ENCODE assay signal across 1 cellular context in genomic region chr9:112505607-112506006, GRCh38.
TF ChIP-seq lines count a peak whose summit lies in the region.

No MANE protein-coding gene starts in this region.

TF ChIP-seq in HepG2, 621 proteins besides CTCF, POLR2A, EP300 and RAD21 (continued from another document and continues in another):
- TF ChIP-seq, protein P1, sequence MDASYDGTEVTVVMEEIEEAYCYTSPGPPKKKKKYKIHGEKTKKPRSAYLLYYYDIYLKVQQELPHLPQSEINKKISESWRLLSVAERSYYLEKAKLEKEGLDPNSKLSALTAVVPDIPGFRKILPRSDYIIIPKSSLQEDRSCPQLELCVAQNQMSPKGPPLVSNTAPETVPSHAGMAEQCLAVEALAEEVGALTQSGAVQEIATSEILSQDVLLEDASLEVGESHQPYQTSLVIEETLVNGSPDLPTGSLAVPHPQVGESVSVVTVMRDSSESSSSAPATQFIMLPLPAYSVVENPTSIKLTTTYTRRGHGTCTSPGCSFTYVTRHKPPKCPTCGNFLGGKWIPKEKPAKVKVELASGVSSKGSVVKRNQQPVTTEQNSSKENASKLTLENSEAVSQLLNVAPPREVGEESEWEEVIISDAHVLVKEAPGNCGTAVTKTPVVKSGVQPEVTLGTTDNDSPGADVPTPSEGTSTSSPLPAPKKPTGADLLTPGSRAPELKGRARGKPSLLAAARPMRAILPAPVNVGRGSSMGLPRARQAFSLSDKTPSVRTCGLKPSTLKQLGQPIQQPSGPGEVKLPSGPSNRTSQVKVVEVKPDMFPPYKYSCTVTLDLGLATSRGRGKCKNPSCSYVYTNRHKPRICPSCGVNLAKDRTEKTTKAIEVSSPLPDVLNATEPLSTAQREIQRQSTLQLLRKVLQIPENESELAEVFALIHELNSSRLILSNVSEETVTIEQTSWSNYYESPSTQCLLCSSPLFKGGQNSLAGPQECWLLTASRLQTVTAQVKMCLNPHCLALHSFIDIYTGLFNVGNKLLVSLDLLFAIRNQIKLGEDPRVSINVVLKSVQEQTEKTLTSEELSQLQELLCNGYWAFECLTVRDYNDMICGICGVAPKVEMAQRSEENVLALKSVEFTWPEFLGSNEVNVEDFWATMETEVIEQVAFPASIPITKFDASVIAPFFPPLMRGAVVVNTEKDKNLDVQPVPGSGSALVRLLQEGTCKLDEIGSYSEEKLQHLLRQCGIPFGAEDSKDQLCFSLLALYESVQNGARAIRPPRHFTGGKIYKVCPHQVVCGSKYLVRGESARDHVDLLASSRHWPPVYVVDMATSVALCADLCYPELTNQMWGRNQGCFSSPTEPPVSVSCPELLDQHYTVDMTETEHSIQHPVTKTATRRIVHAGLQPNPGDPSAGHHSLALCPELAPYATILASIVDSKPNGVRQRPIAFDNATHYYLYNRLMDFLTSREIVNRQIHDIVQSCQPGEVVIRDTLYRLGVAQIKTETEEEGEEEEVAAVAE (CRISPR knock-in tag; IDR thresholded peaks at IDR 0.05; ENCODE audit: borderline replicate concordance) = no peak
- TF ChIP-seq, protein P2, sequence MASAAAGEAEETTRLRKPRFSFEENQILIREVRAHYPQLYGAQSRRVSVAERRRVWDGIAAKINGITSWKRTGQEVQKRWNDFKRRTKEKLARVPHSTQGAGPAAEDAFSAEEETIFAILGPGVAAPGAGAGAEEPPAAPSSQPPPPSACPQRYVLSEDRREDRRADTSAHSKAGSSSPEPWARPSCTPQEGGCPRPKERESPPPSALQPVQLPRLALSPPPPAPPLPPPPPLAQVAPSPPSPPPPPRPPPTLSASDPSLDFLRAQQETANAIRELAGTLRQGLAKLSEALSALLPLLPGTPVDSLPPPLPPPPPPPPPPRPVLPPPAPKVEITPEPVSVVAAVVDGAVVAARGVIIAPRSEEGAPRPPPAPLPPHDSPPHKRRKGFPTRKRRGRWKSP (CRISPR knock-in tag; IDR thresholded peaks at IDR 0.05) = no peak
- TF ChIP-seq, protein P3, sequence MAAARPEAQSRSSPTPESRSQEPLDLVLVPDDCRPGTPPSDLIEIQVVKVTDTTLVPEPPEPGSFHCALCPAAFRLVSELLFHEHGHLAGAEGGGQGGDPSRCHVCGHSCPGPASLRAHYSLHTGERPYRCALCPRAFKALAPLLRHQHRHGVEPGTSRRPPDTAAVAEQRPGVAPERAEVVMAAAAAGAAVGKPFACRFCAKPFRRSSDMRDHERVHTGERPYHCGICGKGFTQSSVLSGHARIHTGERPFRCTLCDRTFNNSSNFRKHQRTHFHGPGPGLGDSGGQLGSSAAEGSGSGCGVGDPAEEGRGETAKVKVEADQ (CRISPR knock-in tag; IDR thresholded peaks at IDR 0.05; ENCODE audit: borderline replicate concordance) = no peak
- TF ChIP-seq SAP130 (CRISPR knock-in tag; IDR thresholded peaks at IDR 0.05; ENCODE audit: low read depth) (peak; percentile 18; the same call in 1 of the 2 replicates), CENPX (CRISPR knock-in tag; IDR thresholded peaks at IDR 0.05) (no peak), KDM5B (CRISPR knock-in tag; IDR thresholded peaks at IDR 0.05; ENCODE audit: borderline replicate concordance) (no peak), SNAPC2 (CRISPR knock-in tag; IDR thresholded peaks at IDR 0.05) (no peak), TCF7 (IDR thresholded peaks at IDR 0.05; ENCODE audit: low read depth) (peak; percentile 76), SMAD1 (CRISPR knock-in tag; IDR thresholded peaks at IDR 0.05; ENCODE audit: borderline replicate concordance, low read depth) (no peak), TFDP1 (CRISPR knock-in tag; IDR thresholded peaks at IDR 0.05; ENCODE audit: borderline replicate concordance) (no peak), POLR2AphosphoS2 (IDR thresholded peaks at IDR 0.05; ENCODE audit: low read depth, low read length) (no peak), ETV5 (CRISPR knock-in tag; IDR thresholded peaks at IDR 0.05; ENCODE audit: borderline replicate concordance) (peak; percentile 56; the same call in 1 of the 2 replicates), CSRNP1 (CRISPR knock-in tag; IDR thresholded peaks at IDR 0.05) (no peak), RBAK (CRISPR knock-in tag; IDR thresholded peaks at IDR 0.05) (no peak), ERF (CRISPR knock-in tag; IDR thresholded peaks at IDR 0.05) (0 out of 2 replicates have a peak, but pooled peaks have one; percentile 21), TCF7L2 (IDR thresholded peaks at IDR 0.05; ENCODE audit: low read depth, low read length) (no peak), CREB1 (IDR thresholded peaks at IDR 0.05) (no peak), CREB1 (CRISPR knock-in tag; IDR thresholded peaks at IDR 0.05) (peak; percentile 40; the same call in 1 of the 2 replicates), MTA3 (CRISPR knock-in tag; IDR thresholded peaks at IDR 0.05) (no peak), PPARG (CRISPR knock-in tag; conservative IDR thresholded peaks at IDR 0.05) (peak; percentile 56; the same call in 1 of the 2 replicates), ZNF605 (CRISPR knock-in tag; IDR thresholded peaks at IDR 0.05) (no peak), ZFY (CRISPR knock-in tag; IDR thresholded peaks at IDR 0.05) (no peak), MXD4 (CRISPR knock-in tag; IDR thresholded peaks at IDR 0.05) (no peak), HMG20A (CRISPR knock-in tag; IDR thresholded peaks at IDR 0.05; ENCODE audit: borderline replicate concordance) (peak; percentile 73; the same call in 1 of the 2 replicates), ATF1 (CRISPR knock-in tag; IDR thresholded peaks at IDR 0.05) (no peak), SP1 (IDR thresholded peaks at IDR 0.05) (no peak), SP1 (CRISPR knock-in tag; IDR thresholded peaks at IDR 0.05) (no peak), PAWR (CRISPR knock-in tag; IDR thresholded peaks at IDR 0.05; ENCODE audit: borderline replicate concordance) (no peak), ZNF30 (CRISPR knock-in tag; IDR thresholded peaks at IDR 0.05) (no peak), ZNF781 (CRISPR knock-in tag; IDR thresholded peaks at IDR 0.05; ENCODE audit: borderline replicate concordance, not compliant biosample characterization) (no peak), NKX3-1 (CRISPR knock-in tag; IDR thresholded peaks at IDR 0.05) (0 out of 2 replicates have a peak, but pooled peaks have one; percentile 42), ZSCAN22 (CRISPR knock-in tag; IDR thresholded peaks at IDR 0.05) (no peak), MIXL1 (CRISPR knock-in tag; IDR thresholded peaks at IDR 0.05) (peak; percentile 61; the same call in 1 of the 2 replicates), SRF (IDR thresholded peaks at IDR 0.05; ENCODE audit: low read depth, low read length) (no peak), RCOR2 (CRISPR knock-in tag; IDR thresholded peaks at IDR 0.05) (peak; percentile 48), ZFP1 (CRISPR knock-in tag; IDR thresholded peaks at IDR 0.05) (no peak), ZNF652 (CRISPR knock-in tag; IDR thresholded peaks at IDR 0.05; ENCODE audit: borderline replicate concordance, low read depth) (0 out of 2 replicates have a peak, but pooled peaks have one; percentile 28), FOSL2 (CRISPR knock-in tag; IDR thresholded peaks at IDR 0.05) (peak; percentile 23; the same call in 1 of the 2 replicates), RARA (CRISPR knock-in tag; IDR thresholded peaks at IDR 0.05) (peak; percentile 74), FOXA1 (IDR thresholded peaks at IDR 0.05) (peak; percentile 50; the same call in 1 of the 2 replicates), FOXA1 (CRISPR knock-in tag; IDR thresholded peaks at IDR 0.05) (peak; percentile 75), ZMYM2 (CRISPR knock-in tag; IDR thresholded peaks at IDR 0.05) (no peak), BRCA1 (CRISPR knock-in tag; IDR thresholded peaks at IDR 0.05) (no peak), MED1 (CRISPR knock-in tag; IDR thresholded peaks at IDR 0.05) (peak; percentile 26; the same call in 1 of the 2 replicates), FOXK2 (IDR thresholded peaks at IDR 0.05) (peak; percentile 58; the same call in 1 of the 2 replicates)
- TF ChIP-seq, protein P4, sequence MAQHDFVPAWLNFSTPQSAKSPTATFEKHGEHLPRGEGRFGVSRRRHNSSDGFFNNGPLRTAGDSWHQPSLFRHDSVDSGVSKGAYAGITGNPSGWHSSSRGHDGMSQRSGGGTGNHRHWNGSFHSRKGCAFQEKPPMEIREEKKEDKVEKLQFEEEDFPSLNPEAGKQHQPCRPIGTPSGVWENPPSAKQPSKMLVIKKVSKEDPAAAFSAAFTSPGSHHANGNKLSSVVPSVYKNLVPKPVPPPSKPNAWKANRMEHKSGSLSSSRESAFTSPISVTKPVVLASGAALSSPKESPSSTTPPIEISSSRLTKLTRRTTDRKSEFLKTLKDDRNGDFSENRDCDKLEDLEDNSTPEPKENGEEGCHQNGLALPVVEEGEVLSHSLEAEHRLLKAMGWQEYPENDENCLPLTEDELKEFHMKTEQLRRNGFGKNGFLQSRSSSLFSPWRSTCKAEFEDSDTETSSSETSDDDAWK (CRISPR knock-in tag; IDR thresholded peaks at IDR 0.05) = no peak
- TF ChIP-seq, protein P5, sequence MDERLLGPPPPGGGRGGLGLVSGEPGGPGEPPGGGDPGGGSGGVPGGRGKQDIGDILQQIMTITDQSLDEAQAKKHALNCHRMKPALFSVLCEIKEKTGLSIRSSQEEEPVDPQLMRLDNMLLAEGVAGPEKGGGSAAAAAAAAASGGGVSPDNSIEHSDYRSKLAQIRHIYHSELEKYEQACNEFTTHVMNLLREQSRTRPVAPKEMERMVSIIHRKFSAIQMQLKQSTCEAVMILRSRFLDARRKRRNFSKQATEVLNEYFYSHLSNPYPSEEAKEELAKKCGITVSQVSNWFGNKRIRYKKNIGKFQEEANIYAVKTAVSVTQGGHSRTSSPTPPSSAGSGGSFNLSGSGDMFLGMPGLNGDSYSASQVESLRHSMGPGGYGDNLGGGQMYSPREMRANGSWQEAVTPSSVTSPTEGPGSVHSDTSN (CRISPR knock-in tag; IDR thresholded peaks at IDR 0.05) = no peak
- TF ChIP-seq, protein P6, sequence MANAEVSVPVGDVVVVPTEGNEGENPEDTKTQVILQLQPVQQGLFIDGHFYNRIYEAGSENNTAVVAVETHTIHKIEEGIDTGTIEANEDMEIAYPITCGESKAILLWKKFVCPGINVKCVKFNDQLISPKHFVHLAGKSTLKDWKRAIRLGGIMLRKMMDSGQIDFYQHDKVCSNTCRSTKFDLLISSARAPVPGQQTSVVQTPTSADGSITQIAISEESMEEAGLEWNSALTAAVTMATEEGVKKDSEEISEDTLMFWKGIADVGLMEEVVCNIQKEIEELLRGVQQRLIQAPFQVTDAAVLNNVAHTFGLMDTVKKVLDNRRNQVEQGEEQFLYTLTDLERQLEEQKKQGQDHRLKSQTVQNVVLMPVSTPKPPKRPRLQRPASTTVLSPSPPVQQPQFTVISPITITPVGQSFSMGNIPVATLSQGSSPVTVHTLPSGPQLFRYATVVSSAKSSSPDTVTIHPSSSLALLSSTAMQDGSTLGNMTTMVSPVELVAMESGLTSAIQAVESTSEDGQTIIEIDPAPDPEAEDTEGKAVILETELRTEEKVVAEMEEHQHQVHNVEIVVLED (CRISPR knock-in tag; IDR thresholded peaks at IDR 0.05; ENCODE audit: borderline replicate concordance) = no peak
- TF ChIP-seq, protein P7, sequence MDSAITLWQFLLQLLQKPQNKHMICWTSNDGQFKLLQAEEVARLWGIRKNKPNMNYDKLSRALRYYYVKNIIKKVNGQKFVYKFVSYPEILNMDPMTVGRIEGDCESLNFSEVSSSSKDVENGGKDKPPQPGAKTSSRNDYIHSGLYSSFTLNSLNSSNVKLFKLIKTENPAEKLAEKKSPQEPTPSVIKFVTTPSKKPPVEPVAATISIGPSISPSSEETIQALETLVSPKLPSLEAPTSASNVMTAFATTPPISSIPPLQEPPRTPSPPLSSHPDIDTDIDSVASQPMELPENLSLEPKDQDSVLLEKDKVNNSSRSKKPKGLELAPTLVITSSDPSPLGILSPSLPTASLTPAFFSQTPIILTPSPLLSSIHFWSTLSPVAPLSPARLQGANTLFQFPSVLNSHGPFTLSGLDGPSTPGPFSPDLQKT (CRISPR knock-in tag; IDR thresholded peaks at IDR 0.05; ENCODE audit: borderline replicate concordance) = no peak
- TF ChIP-seq, protein P8, sequence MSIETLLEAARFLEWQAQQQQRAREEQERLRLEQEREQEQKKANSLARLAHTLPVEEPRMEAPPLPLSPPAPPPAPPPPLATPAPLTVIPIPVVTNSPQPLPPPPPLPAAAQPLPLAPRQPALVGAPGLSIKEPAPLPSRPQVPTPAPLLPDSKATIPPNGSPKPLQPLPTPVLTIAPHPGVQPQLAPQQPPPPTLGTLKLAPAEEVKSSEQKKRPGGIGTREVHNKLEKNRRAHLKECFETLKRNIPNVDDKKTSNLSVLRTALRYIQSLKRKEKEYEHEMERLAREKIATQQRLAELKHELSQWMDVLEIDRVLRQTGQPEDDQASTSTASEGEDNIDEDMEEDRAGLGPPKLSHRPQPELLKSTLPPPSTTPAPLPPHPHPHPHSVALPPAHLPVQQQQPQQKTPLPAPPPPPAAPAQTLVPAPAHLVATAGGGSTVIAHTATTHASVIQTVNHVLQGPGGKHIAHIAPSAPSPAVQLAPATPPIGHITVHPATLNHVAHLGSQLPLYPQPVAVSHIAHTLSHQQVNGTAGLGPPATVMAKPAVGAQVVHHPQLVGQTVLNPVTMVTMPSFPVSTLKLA (IDR thresholded peaks at IDR 0.05) = no peak
- TF ChIP-seq, protein P9, sequence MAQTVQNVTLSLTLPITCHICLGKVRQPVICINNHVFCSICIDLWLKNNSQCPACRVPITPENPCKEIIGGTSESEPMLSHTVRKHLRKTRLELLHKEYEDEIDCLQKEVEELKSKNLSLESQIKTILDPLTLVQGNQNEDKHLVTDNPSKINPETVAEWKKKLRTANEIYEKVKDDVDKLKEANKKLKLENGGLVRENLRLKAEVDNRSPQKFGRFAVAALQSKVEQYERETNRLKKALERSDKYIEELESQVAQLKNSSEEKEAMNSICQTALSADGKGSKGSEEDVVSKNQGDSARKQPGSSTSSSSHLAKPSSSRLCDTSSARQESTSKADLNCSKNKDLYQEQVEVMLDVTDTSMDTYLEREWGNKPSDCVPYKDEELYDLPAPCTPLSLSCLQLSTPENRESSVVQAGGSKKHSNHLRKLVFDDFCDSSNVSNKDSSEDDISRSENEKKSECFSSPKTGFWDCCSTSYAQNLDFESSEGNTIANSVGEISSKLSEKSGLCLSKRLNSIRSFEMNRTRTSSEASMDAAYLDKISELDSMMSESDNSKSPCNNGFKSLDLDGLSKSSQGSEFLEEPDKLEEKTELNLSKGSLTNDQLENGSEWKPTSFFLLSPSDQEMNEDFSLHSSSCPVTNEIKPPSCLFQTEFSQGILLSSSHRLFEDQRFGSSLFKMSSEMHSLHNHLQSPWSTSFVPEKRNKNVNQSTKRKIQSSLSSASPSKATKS (CRISPR knock-in tag; IDR thresholded peaks at IDR 0.05) = no peak
